In genomic region chr22:24401824-24402434, GRCh38 we compare ENCODE assay signal across 8 cellular contexts. TPM values are rescaled to one million over a fixed set of nuclear protein-coding genes. Genes with fewer than 3 reads are reported as not detected.
A peak's percentile ranks its signal among the peaks of the same experiment; 100 is the strongest.
DNase-seq lines count a peak whose midpoint lies in the region; ATAC-seq, FAIRE-seq and TF ChIP-seq lines count a peak whose summit lies in the region.
"Had no signal": no experiment of that assay in that cellular context is flagged by ENCODE, and none has a peak within 500 bp of the region (broad histone marks: within the 10 kb centered on the region; RNA-seq: fewer than 3 reads in every experiment).

No MANE protein-coding gene starts in this region.

- peaks cover 73% of the 10 kb centered on the region for H3K4me1 ChIP-seq in DOHH2 (ENCODE audit: control insufficient read depth, low read length)
- peaks cover 33% of the 10 kb centered on the region for H3K4me1 ChIP-seq in PC-9 (replicated peaks; ENCODE audit: insufficient read depth)
- peaks cover 18% of the 10 kb centered on the region for H3K4me1 ChIP-seq in foreskin keratinocyte
- peaks cover 13% of the 10 kb centered on the region for H3K4me1 ChIP-seq in rectal smooth muscle tissue (ENCODE audit: control insufficient read depth, insufficient read depth, low read length)

- no peak for FAIRE-seq in H54 (lab: Jason Lieb, UNC)
- FAIRE-seq: K562 had no signal

- no peak overlapping the region for H3K9ac ChIP-seq in rectal smooth muscle tissue (ENCODE audit: low read length)

- peak overlapping the region; percentile 93 for H3K27ac ChIP-seq in DOHH2 (ENCODE audit: low read depth, low read length)
- H3K27ac ChIP-seq in PC-9: peak overlapping the region; percentile 77
- no peak overlapping the region for H3K27ac ChIP-seq in foreskin keratinocyte
- H3K27ac ChIP-seq in rectal smooth muscle tissue (ENCODE audit: low read depth, low read length): no peak overlapping the region

- peak; percentile 46 for ATAC-seq in foreskin keratinocyte
- ATAC-seq: K562 had no signal

- CTCF ChIA-PET in PC-9 (lab: Charles Lee): interaction anchor here (0.6 kb wide), 1 partner anchor 216 kb away, joined by 16 read pairs; no protein-coding TSS in a partner anchor

- TF ChIP-seq POLR2A in H54 (IDR thresholded peaks at IDR 0.05; ENCODE audit: low read depth, low read length): no peak

- H3K4me3 ChIP-seq in DOHH2 (ENCODE audit: low read length): peak overlapping the region; percentile 73
- H3K4me3 ChIP-seq in PC-9: peak overlapping the region; percentile 25; the same call in 1 of the 2 replicates
- H3K4me3 ChIP-seq in rectal smooth muscle tissue (ENCODE audit: low read length): peak overlapping the region; percentile 39
- H3K4me3 ChIP-seq: K562 had no signal

- TF ChIP-seq CTCF in DOHH2 (IDR thresholded peaks at IDR 0.05; ENCODE audit: low read depth, low read length, poor library complexity, severe bottlenecking) (no peak), PC-9 (conservative IDR thresholded peaks at IDR 0.05) (no peak), foreskin keratinocyte (conservative IDR thresholded peaks at IDR 0.05) (no peak)

- BruUV-seq in PC-9 (replicated peaks; lab: Mats Ljungman, UMichigan): no TSS peak

- POLR2A ChIA-PET in PC-9 (lab: Charles Lee; ENCODE audit: unreplicated experiment): interaction anchor here (0.6 to 0.7 kb wide), 2 partner anchors 84 to 105 kb away, joined by 4 read pairs; no protein-coding TSS in a partner anchor

- DNase-seq in PC-9: peak; percentile 20 to 65
- DNase-seq in foreskin keratinocyte: no peak
- no peak for DNase-seq in H54 (ENCODE audit: insufficient read length, low spot score)
- no peak for DNase-seq in medulla oblongata (ENCODE audit: extremely low spot score)
- DNase-seq in stimulated activated CD4-positive, alpha-beta T cell treated with anti-CD3 and anti-CD28 coated beads, Interleukin-15, amount 100 ng/mL, for 24 hours: no peak

- H3F3A ChIP-seq in DOHH2 (ENCODE audit: control insufficient read depth, insufficient read depth) (peaks cover 40% of the 10 kb centered on the region), PC-9 (ENCODE audit: insufficient read depth, low read depth) (peaks cover 37% of the 10 kb centered on the region)

- H3K4me2 ChIP-seq in DOHH2 (ENCODE audit: low read length) (peak overlapping the region; percentile 98), PC-9 (peak overlapping the region; percentile 66)

- H3K9me2 ChIP-seq in DOHH2 (replicated peaks; ENCODE audit: control insufficient read depth, low read length) (no peaks in the 10 kb centered on the region), PC-9 (ENCODE audit: insufficient read depth) (no peaks in the 10 kb centered on the region)

- H3K27me3 ChIP-seq in DOHH2 (ENCODE audit: control insufficient read depth, low read length) (no peaks in the 10 kb centered on the region), PC-9 (ENCODE audit: insufficient read depth, low read depth) (no peaks in the 10 kb centered on the region), foreskin keratinocyte (no peaks in the 10 kb centered on the region), rectal smooth muscle tissue (ENCODE audit: control insufficient read depth, insufficient read depth, low read length) (no peaks in the 10 kb centered on the region)

- H3K36me3 ChIP-seq in DOHH2 (ENCODE audit: control insufficient read depth, low read length) (peaks cover 65% of the 10 kb centered on the region), PC-9 (ENCODE audit: low read depth) (0 out of 2 replicates have a peak, but pooled peaks cover 9% of the 10 kb centered on the region), rectal smooth muscle tissue (ENCODE audit: control insufficient read depth, insufficient read depth, low read length) (no peaks in the 10 kb centered on the region)

- H3K79me2 ChIP-seq in DOHH2 (ENCODE audit: control insufficient read depth, low read length) (peaks cover 44% of the 10 kb centered on the region), PC-9 (ENCODE audit: low read depth) (0 out of 2 replicates have a peak, but pooled peaks cover 6% of the 10 kb centered on the region)

- H3K9me3 ChIP-seq in DOHH2 (ENCODE audit: control insufficient read depth, insufficient read depth, low read length) (no peaks in the 10 kb centered on the region), PC-9 (ENCODE audit: insufficient read depth, low read depth) (no peaks in the 10 kb centered on the region)

- H2AFZ ChIP-seq in PC-9: no peak overlapping the region

- H4K20me1 ChIP-seq in DOHH2 (ENCODE audit: control insufficient read depth, insufficient read depth, low read depth, low read length): no peaks in the 10 kb centered on the region
- H4K20me1 ChIP-seq in PC-9 (ENCODE audit: insufficient read depth): no peaks in the 10 kb centered on the region

- intact Hi-C loops in PC-9 (cut with micrococcal nuclease; ENCODE audit: unreplicated experiment): loop anchor here (5.0 kb wide), 1 partner anchor 120 kb away; no protein-coding TSS in a partner anchor

RNA-seq across cellular contexts. Expression of gene ADORA2A, which starts 25.5 kb away (rescaled TPM):
- 1.8 and 2.6 TPM in 2 replicates for total RNA-seq in PC-9 (2021)
- total RNA-seq in foreskin keratinocyte: 0.25 and 0.44 TPM in 2 replicates
- 0.19 and 0.32 TPM in 2 replicates for polyA plus RNA-seq in foreskin keratinocyte

Comparison
In these comparisons a context has a peak if more than half of its experiments do, and no peak if none do; other contexts are left out.
1. H3K27ac ChIP-seq: peak in DOHH2 (single experiment) and PC-9 (single experiment); none in foreskin keratinocyte (single experiment) and rectal smooth muscle tissue (single experiment).
2. DNase-seq: peak in PC-9 (2 of 2); none in foreskin keratinocyte (0 of 2), H54 (single experiment), medulla oblongata (single experiment) and stimulated activated CD4-positive, alpha-beta T cell treated with anti-CD3 and anti-CD28 coated beads, Interleukin-15, amount 100 ng/mL, for 24 hours (single experiment).
3. Peak in every context shown above with its lines, with median percentiles within 50 percentile points of each other: H3K4me3 ChIP-seq.